ENCODE assay signal across 8 cellular contexts in the genomic region with DNA sequence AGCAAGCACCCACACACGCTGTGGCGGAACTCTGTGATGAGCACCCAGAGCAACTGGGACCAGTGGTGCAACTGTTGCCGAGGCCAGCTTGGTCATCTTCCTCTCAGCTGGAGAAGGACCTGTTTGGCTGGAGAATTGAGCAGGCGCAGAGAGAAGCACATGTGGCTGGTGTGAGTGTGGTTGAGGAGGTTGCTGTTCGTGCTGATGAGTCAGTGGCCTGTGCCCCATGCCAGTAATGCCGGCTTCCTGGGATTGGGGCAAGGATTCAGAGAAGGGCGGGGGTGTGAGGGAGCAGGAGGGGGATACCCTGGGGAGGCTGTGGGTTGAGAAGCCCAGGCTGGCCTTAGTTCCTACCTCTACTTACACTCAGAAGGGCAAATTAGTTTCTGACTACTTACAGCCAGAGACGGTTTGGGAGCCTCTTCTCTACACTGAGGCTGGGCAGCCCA. TPM values are rescaled to one million over a fixed set of nuclear protein-coding genes. Genes with fewer than 3 reads are reported as not detected.
DNase-seq lines count a peak whose midpoint lies in the region; ATAC-seq and TF ChIP-seq lines count a peak whose summit lies in the region.

No MANE protein-coding gene starts in this region.

- 67% methylated on average over 8 of the region's 8 CpGs for WGBS in right cardiac atrium

- no peaks in the 10 kb centered on the region for H3K9me3 Mint-ChIP-seq in activated T-cell treated with anti-CD3 and anti-CD28 coated beads, Interleukin-2, amount 50 U/mL, for 72 hours

- H3K36me3 ChIP-seq in left ventricle myocardium inferior (no peaks in the 10 kb centered on the region), tibial artery (no peaks in the 10 kb centered on the region)

- intact Hi-C loops in Right ventricle myocardium inferior (cut with DNase I): no loop called here
- intact Hi-C loops in left ventricle myocardium inferior (cut with micrococcal nuclease): no loop called here
- intact Hi-C loops in right cardiac atrium (cut with DNase I): loop anchor here in 1 of 4 donors (10.0 kb wide), 1 partner anchor 74 kb away; no protein-coding TSS in a partner anchor
- intact Hi-C loops in tibial artery (cut with DNase I; ENCODE audit: low total_unique reads): no loop called here
- intact Hi-C loops in dorsolateral prefrontal cortex (cut with DNase I): no loop called here

- peak; percentile 6 for ATAC-seq in Right ventricle myocardium inferior
- ATAC-seq in activated T-cell treated with anti-CD3 and anti-CD28 coated beads, Interleukin-2, amount 50 U/mL, for 72 hours (replicated peaks in 1 of 2): peak; percentile 55 to 63
- peak; percentile 10 to 12 for ATAC-seq in right cardiac atrium

- peak overlapping the region; percentile 60 for H3K27ac Mint-ChIP-seq in activated T-cell treated with anti-CD3 and anti-CD28 coated beads, Interleukin-2, amount 50 U/mL, for 72 hours

- no peaks in the 10 kb centered on the region for H3K27me3 Mint-ChIP-seq in activated T-cell treated with anti-CD3 and anti-CD28 coated beads, Interleukin-2, amount 50 U/mL, for 72 hours (ENCODE audit: low read depth)

- H3K4me1 Mint-ChIP-seq in activated T-cell treated with anti-CD3 and anti-CD28 coated beads, Interleukin-2, amount 50 U/mL, for 72 hours (ENCODE audit: low read depth): peaks cover 56% of the 10 kb centered on the region

- H3K4me3 Mint-ChIP-seq in activated T-cell treated with anti-CD3 and anti-CD28 coated beads, Interleukin-2, amount 50 U/mL, for 72 hours: peak overlapping the region in 1 of 2 donors; percentile 58

- H3K9me3 ChIP-seq in left ventricle myocardium inferior (replicated peaks) (peaks cover under 1% of the 10 kb centered on the region), right cardiac atrium (ENCODE audit: control insufficient read depth, low read length) (no peaks in the 10 kb centered on the region), tibial artery (no peaks in the 10 kb centered on the region)

- DNase-seq in Right ventricle myocardium inferior (ENCODE audit: missing footprints) (peak; percentile 74), left ventricle myocardium inferior (no peak), right cardiac atrium (peak; percentile 70 to 78 (median 72)), tibial artery (peak; percentile 94 to 96), NCI-H128 (lab: John Stamatoyannopoulos, UW; ENCODE audit: unreplicated experiment) (no peak), dorsolateral prefrontal cortex (no peak), NCI-H1417 (lab: John Stamatoyannopoulos, UW) (no peak)
- DNase-seq in activated T-cell treated with anti-CD3 and anti-CD28 coated beads, Interleukin-2, amount 50 U/mL, for 72 hours: peak; percentile 43 to 52

- no peaks in the 10 kb centered on the region for H3K36me3 Mint-ChIP-seq in activated T-cell treated with anti-CD3 and anti-CD28 coated beads, Interleukin-2, amount 50 U/mL, for 72 hours (ENCODE audit: insufficient read depth in 2 of 2)

- H3K4me3 ChIP-seq in left ventricle myocardium inferior: no peak overlapping the region
- H3K4me3 ChIP-seq in right cardiac atrium (ENCODE audit: low read length): no peak overlapping the region
- H3K4me3 ChIP-seq in tibial artery: no peak overlapping the region
- no peak overlapping the region for H3K4me3 ChIP-seq in dorsolateral prefrontal cortex

- TF ChIP-seq CTCF in left ventricle myocardium inferior (IDR thresholded peaks at IDR 0.05; ENCODE audit: borderline replicate concordance) (no peak), tibial artery (IDR thresholded peaks at IDR 0.05) (no peak), dorsolateral prefrontal cortex (IDR thresholded peaks at IDR 0.05 in 54 of 56, conservative IDR thresholded peaks at IDR 0.05 in 2 of 56; ENCODE audit: low read depth in 1 of 56, partially characterized antibody in 56 of 56) (no peak)

- no peak overlapping the region for H3K27ac ChIP-seq in left ventricle myocardium inferior (replicated peaks)
- H3K27ac ChIP-seq in right cardiac atrium (ENCODE audit: low read length): no peak overlapping the region
- peak overlapping the region; percentile 81 to 89 for H3K27ac ChIP-seq in tibial artery
- H3K27ac ChIP-seq in dorsolateral prefrontal cortex: no peak overlapping the region

- H3K4me1 ChIP-seq in left ventricle myocardium inferior (peaks cover 70% of the 10 kb centered on the region), right cardiac atrium (ENCODE audit: control insufficient read depth, insufficient read depth, low read length) (peaks cover 34% of the 10 kb centered on the region), tibial artery (peaks cover 0 to 83% (median 62%) of the 10 kb centered on the region in 4 donors)

- no peaks in the 10 kb centered on the region for H3K27me3 ChIP-seq in left ventricle myocardium inferior (ENCODE audit: low read depth)
- H3K27me3 ChIP-seq in right cardiac atrium (ENCODE audit: control insufficient read depth, insufficient read depth): no peaks in the 10 kb centered on the region
- H3K27me3 ChIP-seq in tibial artery: no peaks in the 10 kb centered on the region
- no peaks in the 10 kb centered on the region for H3K27me3 ChIP-seq in dorsolateral prefrontal cortex

RNA-seq across cellular contexts. Expression of gene EPS8L3, which starts 57.5 kb away (rescaled TPM):
- total RNA-seq in Right ventricle myocardium inferior: not detected
- total RNA-seq in left ventricle myocardium inferior: 0.11 TPM
- total RNA-seq in activated T-cell treated with anti-CD3 and anti-CD28 coated beads, Interleukin-2, amount 50 U/mL, for 72 hours: not detected
- not detected for total RNA-seq in right cardiac atrium
- polyA plus RNA-seq in right cardiac atrium: not detected
- 1 to 10 TPM in 1 of 120 experiments, under 1 TPM in 1, not detected in 118; 0.81 to 1.3 TPM for total RNA-seq in dorsolateral prefrontal cortex

Comparison
In these comparisons a context has a peak if more than half of its experiments do, and no peak if none do; other contexts are left out.
1. DNase-seq: peak in Right ventricle myocardium inferior (single experiment), activated T-cell treated with anti-CD3 and anti-CD28 coated beads, Interleukin-2, amount 50 U/mL, for 72 hours (2 of 2), right cardiac atrium (3 of 3) and tibial artery (2 of 2); none in left ventricle myocardium inferior (single experiment), NCI-H128 (single experiment), dorsolateral prefrontal cortex (0 of 10) and NCI-H1417 (0 of 3).
2. ATAC-seq: peak in every context shown above with its lines; median percentile 59 in activated T-cell treated with anti-CD3 and anti-CD28 coated beads, Interleukin-2, amount 50 U/mL, for 72 hours; 11 in right cardiac atrium; 6 in Right ventricle myocardium inferior.
3. H3K27ac ChIP-seq: peak in tibial artery (2 of 2); none in left ventricle myocardium inferior (single experiment), right cardiac atrium (single experiment) and dorsolateral prefrontal cortex (0 of 59).